Comparison of ENCODE assay signal across 16 cellular contexts in the genomic region with DNA sequence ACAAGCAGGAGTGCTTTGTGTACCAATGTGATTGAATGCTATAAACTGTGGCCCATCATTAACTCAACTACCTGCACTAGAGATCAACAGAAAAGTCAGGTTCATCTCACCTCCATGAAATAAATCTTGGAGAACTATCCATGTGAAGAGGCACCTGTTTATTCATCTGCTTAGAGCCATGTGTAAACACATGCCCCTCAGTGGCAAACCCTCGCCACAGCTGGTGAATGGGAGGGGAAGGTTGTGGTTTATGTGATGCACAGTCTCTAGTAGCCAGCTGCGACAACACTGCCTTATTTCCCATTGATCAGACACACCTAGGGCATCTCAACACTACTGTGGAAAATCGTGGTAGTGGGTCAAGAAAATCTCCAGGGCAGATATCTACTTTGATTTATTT.
"Had no signal": no experiment of that assay in that cellular context is flagged by ENCODE, and none has a peak within 500 bp of the region (broad histone marks: within the 10 kb centered on the region; RNA-seq: fewer than 3 reads in every experiment).

No MANE protein-coding gene starts in this region.

- H3K27me3 Mint-ChIP-seq: activated naive CD8-positive, alpha-beta T cell treated with anti-CD3 and anti-CD28 coated beads, Interleukin-2, amount 50 U/mL, for 24 hours; stimulated activated naive CD8-positive, alpha-beta T cell treated with anti-CD3 and anti-CD28 coated beads, Interleukin-15, Interleukin-2, amounts not matched to agents 100 ng/mL and 50 ng/mL, for 24 hours had no signal

- H3K27me3 ChIP-seq: left lung, ovary, spleen, testis, upper lobe of right lung had no signal

- H3K36me3 ChIP-seq: left lung, ovary, spleen, upper lobe of right lung had no signal

- H3K27ac ChIP-seq: left lung, ovary, spleen, testis, upper lobe of right lung had no signal

- H3K4me3 ChIP-seq: left lung, ovary, spleen, testis, upper lobe of right lung had no signal

- ATAC-seq: activated naive CD8-positive, alpha-beta T cell treated with anti-CD3 and anti-CD28 coated beads, Interleukin-2, amount 50 U/mL, for 24 hours; left lung; sciatic nerve; upper lobe of right lung had no signal

- H3K36me3 Mint-ChIP-seq: naive B cell had no signal

- H3K9me3 Mint-ChIP-seq: activated CD4-positive, alpha-beta T cell treated with anti-CD3 and anti-CD28 coated beads, Interleukin-2, amount 10 ng/mL, durations not matched to agents 7 days and 5 days; activated naive CD8-positive, alpha-beta T cell treated with anti-CD3 and anti-CD28 coated beads, Interleukin-2, amount 50 U/mL, for 24 hours; activated T-helper 1 cell treated with anti-CD3 and anti-CD28 coated beads, Interleukin-12 subunit alpha, Interleukin-12 subunit beta, Interleukin-2, Interleukin-4 antibody, amounts not matched to agents 30 ng/mL and 10 ng/mL and 1 ng/mL, durations not matched to agents 14 hours and 24 hours and 36 hours; stimulated activated naive CD8-positive, alpha-beta T cell treated with anti-CD3 and anti-CD28 coated beads, Interleukin-15, Interleukin-2, amounts not matched to agents 100 ng/mL and 50 ng/mL, for 24 hours had no signal

- H3K4me1 Mint-ChIP-seq: activated naive CD8-positive, alpha-beta T cell treated with anti-CD3 and anti-CD28 coated beads, Interleukin-2, amount 50 U/mL, for 24 hours had no signal

- DNase-seq: activated CD4-positive, alpha-beta T cell treated with anti-CD3 and anti-CD28 coated beads, Interleukin-2, amount 10 ng/mL, durations not matched to agents 7 days and 5 days; activated naive CD8-positive, alpha-beta T cell treated with anti-CD3 and anti-CD28 coated beads, Interleukin-2, amount 50 U/mL, for 24 hours; aorta; cerebellar nuclear complex; effector CD8-positive, alpha-beta T cell; foreskin fibroblast; hippocampal formation; left lung; naive B cell; ovary; spleen; testis; upper lobe of right lung had no signal

- H3K4me1 ChIP-seq: left lung, testis, upper lobe of right lung had no signal

- H3K27ac Mint-ChIP-seq: activated CD4-positive, alpha-beta T cell treated with anti-CD3 and anti-CD28 coated beads, Interleukin-2, amount 10 ng/mL, durations not matched to agents 7 days and 5 days; activated naive CD8-positive, alpha-beta T cell treated with anti-CD3 and anti-CD28 coated beads, Interleukin-2, amount 50 U/mL, for 24 hours; activated T-helper 1 cell treated with anti-CD3 and anti-CD28 coated beads, Interleukin-12 subunit alpha, Interleukin-12 subunit beta, Interleukin-2, Interleukin-4 antibody, amounts not matched to agents 30 ng/mL and 10 ng/mL and 1 ng/mL, durations not matched to agents 14 hours and 24 hours and 36 hours; naive B cell; stimulated activated naive CD8-positive, alpha-beta T cell treated with anti-CD3 and anti-CD28 coated beads, Interleukin-15, Interleukin-2, amounts not matched to agents 100 ng/mL and 50 ng/mL, for 24 hours had no signal

- H3K4me3 Mint-ChIP-seq: activated CD4-positive, alpha-beta T cell treated with anti-CD3 and anti-CD28 coated beads, Interleukin-2, amount 10 ng/mL, durations not matched to agents 7 days and 5 days; activated naive CD8-positive, alpha-beta T cell treated with anti-CD3 and anti-CD28 coated beads, Interleukin-2, amount 50 U/mL, for 24 hours; activated T-helper 1 cell treated with anti-CD3 and anti-CD28 coated beads, Interleukin-12 subunit alpha, Interleukin-12 subunit beta, Interleukin-2, Interleukin-4 antibody, amounts not matched to agents 30 ng/mL and 10 ng/mL and 1 ng/mL, durations not matched to agents 14 hours and 24 hours and 36 hours; naive B cell; stimulated activated naive CD8-positive, alpha-beta T cell treated with anti-CD3 and anti-CD28 coated beads, Interleukin-15, Interleukin-2, amounts not matched to agents 100 ng/mL and 50 ng/mL, for 24 hours had no signal

- H3K9me3 ChIP-seq: left lung, ovary, spleen, testis, upper lobe of right lung had no signal
